ENCODE assay signal across 11 cellular contexts in genomic region chr5:98880151-98880550, GRCh38. TPM values are rescaled to one million over a fixed set of nuclear protein-coding genes. Genes with fewer than 3 reads are reported as not detected.
DNase-seq lines count a peak whose midpoint lies in the region; ATAC-seq and TF ChIP-seq lines count a peak whose summit lies in the region.
"Had no signal": no experiment of that assay in that cellular context is flagged by ENCODE, and none has a peak within 500 bp of the region (broad histone marks: within the 10 kb centered on the region; RNA-seq: fewer than 3 reads in every experiment).

No MANE protein-coding gene starts in this region.

- intact Hi-C loops in mammary epithelial cell (cut with micrococcal nuclease), result no loop called here
- intact Hi-C loops in MCF 10A (cut with micrococcal nuclease), result no loop called here
- intact Hi-C loops in upper lobe of right lung (cut with DNase I), result no loop called here
- intact Hi-C loops in activated T-helper 2 cell treated with anti-CD3 and anti-CD28 coated beads, Interferon-gamma antibody, Interleukin-2, Interleukin-4, amounts not matched to agents 10 μg/mL and 5 μg/mL and 100 μg/mL, durations not matched to agents 14 hours and 24 hours and 36 hours (cut with micrococcal nuclease), result no loop called here

- in situ Hi-C loops in mammary epithelial cell (cut with MboI; ENCODE audit: low sequenced_read_pairs in 2 of 2), result no loop called here

- H3K36me3 ChIP-seq in mammary epithelial cell (ENCODE audit: insufficient read depth, low read length), result peaks cover 43% of the 10 kb centered on the region
- peaks cover 96% of the 10 kb centered on the region for H3K36me3 ChIP-seq in upper lobe of right lung

- H3K9me3 ChIP-seq in mammary epithelial cell (replicated peaks; ENCODE audit: insufficient read depth, low read length) (no peaks in the 10 kb centered on the region), upper lobe of right lung (no peaks in the 10 kb centered on the region)
- H3K9me3 ChIP-seq: gastrocnemius medialis had no signal

- H3K27me3 ChIP-seq in mammary epithelial cell (ENCODE audit: insufficient read depth, low read length), result no peaks in the 10 kb centered on the region
- no peaks in the 10 kb centered on the region for H3K27me3 ChIP-seq in upper lobe of right lung
- H3K27me3 ChIP-seq: gastrocnemius medialis had no signal

- POLR2A ChIA-PET in MCF 10A (lab: Yijun Ruan, JAX), result no interaction called here

- peaks cover 10% of the 10 kb centered on the region for H3K79me2 ChIP-seq in mammary epithelial cell (ENCODE audit: insufficient read depth, low read length)

- H3K4me3 Mint-ChIP-seq in MCF 10A (ENCODE audit: unreplicated experiment), result no peak overlapping the region
- no peak overlapping the region for H3K4me3 Mint-ChIP-seq in activated T-helper 2 cell treated with anti-CD3 and anti-CD28 coated beads, Interferon-gamma antibody, Interleukin-2, Interleukin-4, amounts not matched to agents 10 μg/mL and 5 μg/mL and 100 μg/mL, durations not matched to agents 14 hours and 24 hours and 36 hours (ENCODE audit: low read depth)

- TF ChIP-seq CTCF in mammary epithelial cell (conservative IDR thresholded peaks at IDR 0.05 in 1 of 2, IDR thresholded peaks at IDR 0.05 in 1 of 2; ENCODE audit: extremely low read depth in 1 of 2, insufficient read depth in 1 of 2, low read depth in 1 of 2, low read length in 2 of 2) (no peak), MCF 10A (IDR thresholded peaks at IDR 0.05; ENCODE audit: unreplicated experiment) (no peak), upper lobe of right lung (IDR thresholded peaks at IDR 0.05) (no peak)

- H3K27me3 Mint-ChIP-seq in MCF 10A (ENCODE audit: insufficient read depth, unreplicated experiment), result no peaks in the 10 kb centered on the region
- no peaks in the 10 kb centered on the region for H3K27me3 Mint-ChIP-seq in activated T-helper 2 cell treated with anti-CD3 and anti-CD28 coated beads, Interferon-gamma antibody, Interleukin-2, Interleukin-4, amounts not matched to agents 10 μg/mL and 5 μg/mL and 100 μg/mL, durations not matched to agents 14 hours and 24 hours and 36 hours (ENCODE audit: low read depth)

- H3K9ac ChIP-seq in mammary epithelial cell (ENCODE audit: insufficient read depth, low read length), result no peak overlapping the region

- H4K20me1 ChIP-seq in mammary epithelial cell (ENCODE audit: insufficient read depth, low read length), result no peaks in the 10 kb centered on the region

- H3K27ac ChIP-seq in mammary epithelial cell (ENCODE audit: insufficient read depth, low read depth, low read length), result no peak overlapping the region
- no peak overlapping the region for H3K27ac ChIP-seq in upper lobe of right lung
- H3K27ac ChIP-seq: gastrocnemius medialis had no signal

- DNase-seq in mammary epithelial cell, result peak; percentile 73
- no peak for DNase-seq in MCF 10A (ENCODE audit: unreplicated experiment)
- peak; percentile 26 for DNase-seq in activated naive CD4-positive, alpha-beta T cell treated with anti-CD3 and anti-CD28 coated beads, Interleukin-2, amount 50 U/mL, for 16 hours
- DNase-seq in kidney glomerular epithelial cell (lab: John Stamatoyannopoulos, UW), result peak; percentile 65
- no peak for DNase-seq in upper lobe of right lung
- no peak for DNase-seq in AG08395 (ENCODE audit: low spot score)
- no peak for DNase-seq in activated T-helper 2 cell treated with anti-CD3 and anti-CD28 coated beads, Interferon-gamma antibody, Interleukin-2, Interleukin-4, amounts not matched to agents 10 μg/mL and 5 μg/mL and 100 μg/mL, durations not matched to agents 14 hours and 24 hours and 36 hours (ENCODE audit: low spot score)
- DNase-seq: effector memory CD4-positive, alpha-beta T cell; gastrocnemius medialis; H7 had no signal

- H3K27ac Mint-ChIP-seq in MCF 10A (ENCODE audit: low read depth, unreplicated experiment), result no peak overlapping the region
- H3K27ac Mint-ChIP-seq in activated T-helper 2 cell treated with anti-CD3 and anti-CD28 coated beads, Interferon-gamma antibody, Interleukin-2, Interleukin-4, amounts not matched to agents 10 μg/mL and 5 μg/mL and 100 μg/mL, durations not matched to agents 14 hours and 24 hours and 36 hours, result no peak overlapping the region

- H3K4me1 Mint-ChIP-seq in MCF 10A (ENCODE audit: insufficient read depth, unreplicated experiment), result no peaks in the 10 kb centered on the region
- peaks cover 9% of the 10 kb centered on the region for H3K4me1 Mint-ChIP-seq in activated T-helper 2 cell treated with anti-CD3 and anti-CD28 coated beads, Interferon-gamma antibody, Interleukin-2, Interleukin-4, amounts not matched to agents 10 μg/mL and 5 μg/mL and 100 μg/mL, durations not matched to agents 14 hours and 24 hours and 36 hours (ENCODE audit: low read depth)

- H3K4me1 ChIP-seq in mammary epithelial cell (ENCODE audit: insufficient read depth, low read length) (peaks cover 5% of the 10 kb centered on the region), upper lobe of right lung (no peaks in the 10 kb centered on the region)
- H3K4me1 ChIP-seq: gastrocnemius medialis had no signal

- no peaks in the 10 kb centered on the region for H3K9me3 Mint-ChIP-seq in MCF 10A (ENCODE audit: unreplicated experiment)
- H3K9me3 Mint-ChIP-seq in activated T-helper 2 cell treated with anti-CD3 and anti-CD28 coated beads, Interferon-gamma antibody, Interleukin-2, Interleukin-4, amounts not matched to agents 10 μg/mL and 5 μg/mL and 100 μg/mL, durations not matched to agents 14 hours and 24 hours and 36 hours, result no peaks in the 10 kb centered on the region

- ATAC-seq in upper lobe of right lung (peak; percentile 46), GM21515 (IDR thresholded peaks at IDR 0.05; ENCODE audit: unreplicated experiment) (no peak)
- ATAC-seq: gastrocnemius medialis had no signal

- CTCF ChIA-PET in mammary epithelial cell (lab: Charles Lee; ENCODE audit: low non-redundant PET), result no interaction called here
- CTCF ChIA-PET in MCF 10A (lab: Yijun Ruan, JAX), result interaction anchor here (0.5 to 1.0 kb wide), 4 partner anchors 112 to 1895 kb away, joined by 3 to 4 read pairs (median 4); no protein-coding TSS in a partner anchor

- dilution Hi-C loops in mammary epithelial cell (cut with HindIII; ENCODE audit: low sequenced_read_pairs), result no loop called here

- BruUV-seq in mammary epithelial cell (replicated peaks; lab: Mats Ljungman, UMichigan) (no TSS peak), MCF 10A (replicated peaks; lab: Mats Ljungman, UMichigan) (no TSS peak)

- H3K36me3 Mint-ChIP-seq in MCF 10A (ENCODE audit: insufficient read depth, unreplicated experiment), result peaks cover 97% of the 10 kb centered on the region
- H3K36me3 Mint-ChIP-seq in activated T-helper 2 cell treated with anti-CD3 and anti-CD28 coated beads, Interferon-gamma antibody, Interleukin-2, Interleukin-4, amounts not matched to agents 10 μg/mL and 5 μg/mL and 100 μg/mL, durations not matched to agents 14 hours and 24 hours and 36 hours (ENCODE audit: low read depth), result peaks cover 82% of the 10 kb centered on the region

- H3K4me3 ChIP-seq in mammary epithelial cell (replicated peaks in 1 of 3; ENCODE audit: insufficient read depth in 1 of 3, low read depth in 2 of 3, low read length in 3 of 3) (no peak overlapping the region), upper lobe of right lung (no peak overlapping the region)
- H3K4me3 ChIP-seq: gastrocnemius medialis had no signal

- 100% methylated on average over 3 of the region's 3 CpGs for WGBS in mammary epithelial cell (ENCODE audit: low coverage, missing lambda C conversion rate)

- H2AFZ ChIP-seq in mammary epithelial cell (ENCODE audit: low read depth, low read length), result no peak overlapping the region

- H3K4me2 ChIP-seq in mammary epithelial cell (ENCODE audit: insufficient read depth, low read depth, low read length), result no peak overlapping the region

RNA-seq across cellular contexts. Expression of gene CHD1, which starts 48.7 kb away (rescaled TPM):
- total RNA-seq in mammary epithelial cell, result 10 to 100 TPM; 34.9 to 39.8 TPM
- 11.6 TPM for polyA plus RNA-seq in mammary epithelial cell
- 49.4 TPM for polyA minus RNA-seq in mammary epithelial cell
- 50.8 and 54.7 TPM in 2 replicates for total RNA-seq in MCF 10A (2022)
- 33.3 TPM for total RNA-seq in upper lobe of right lung
- 67.6 and 72.1 TPM in 2 replicates for total RNA-seq in activated T-helper 2 cell treated with anti-CD3 and anti-CD28 coated beads, Interferon-gamma antibody, Interleukin-2, Interleukin-4, amounts not matched to agents 10 μg/mL and 5 μg/mL and 100 μg/mL, durations not matched to agents 14 hours and 24 hours and 36 hours

Comparison
In these comparisons a context has a peak if more than half of its experiments do, and no peak if none do; other contexts are left out.
1. DNase-seq: peak in mammary epithelial cell (single experiment), activated naive CD4-positive, alpha-beta T cell treated with anti-CD3 and anti-CD28 coated beads, Interleukin-2, amount 50 U/mL, for 16 hours (single experiment) and kidney glomerular epithelial cell (single experiment); none in MCF 10A (single experiment), upper lobe of right lung (single experiment), AG08395 (single experiment) and activated T-helper 2 cell treated with anti-CD3 and anti-CD28 coated beads, Interferon-gamma antibody, Interleukin-2, Interleukin-4, amounts not matched to agents 10 μg/mL and 5 μg/mL and 100 μg/mL, durations not matched to agents 14 hours and 24 hours and 36 hours (single experiment).